16 cellular contexts compared by ENCODE assay signal in genomic region chr10:31586708-31587107, GRCh38.
DNase-seq lines count a peak whose midpoint lies in the region; ATAC-seq and TF ChIP-seq lines count a peak whose summit lies in the region.
"Had no signal": no experiment of that assay in that cellular context is flagged by ENCODE, and none has a peak within 500 bp of the region (broad histone marks: within the 10 kb centered on the region; RNA-seq: fewer than 3 reads in every experiment).

No MANE protein-coding gene starts in this region.

- POLR2A ChIA-PET in CD4-positive, alpha-beta T cell (lab: Charles Lee), result no interaction called here
- POLR2A ChIA-PET in naive thymus-derived CD4-positive, alpha-beta T cell (lab: Charles Lee), result no interaction called here

- peak overlapping the region; percentile 54 for H3K4me3 Mint-ChIP-seq in CD4-positive, alpha-beta T cell
- H3K4me3 Mint-ChIP-seq in naive thymus-derived CD4-positive, alpha-beta T cell, result peak overlapping the region; percentile 14 to 68 (median 55)
- H3K4me3 Mint-ChIP-seq: activated T-cell treated with anti-CD3 and anti-CD28 coated beads, Interleukin-2, amount 50 U/mL, for 4 hours had no signal

- H3K4me1 ChIP-seq in BLaER1 (peaks cover 26% of the 10 kb centered on the region), uterus (peaks cover 11 to 14% of the 10 kb centered on the region in 2 donors)
- no peaks in the 10 kb centered on the region for H3K4me1 ChIP-seq in naive thymus-derived CD4-positive, alpha-beta T cell (ENCODE audit: control insufficient read depth in 2 of 2, insufficient read depth in 2 of 2, low read length in 2 of 2)

- intact Hi-C loops in CD4-positive, alpha-beta T cell (cut with DNase I, micrococcal nuclease), result no loop called here
- intact Hi-C loops in naive thymus-derived CD4-positive, alpha-beta T cell (cut with micrococcal nuclease), result no loop called here
- intact Hi-C loops in uterus (cut with DNase I; ENCODE audit: low total_unique reads), result no loop called here

- DNase-seq in CD4-positive, alpha-beta T cell, result no peak
- peak in 9 of 61 donors; percentile 12 to 37 (median 27) for DNase-seq in caudate nucleus (lab: John Stamatoyannopoulos, UW)
- no peak for DNase-seq in naive thymus-derived CD4-positive, alpha-beta T cell
- no peak for DNase-seq in DMS 273 (lab: John Stamatoyannopoulos, UW; ENCODE audit: unreplicated experiment)
- no peak for DNase-seq in NCI-H1105 (lab: John Stamatoyannopoulos, UW)
- no peak for DNase-seq in uterus
- DNase-seq: activated CD4-positive, CD25-positive, alpha-beta regulatory T cell; activated T-cell treated with anti-CD3 and anti-CD28 coated beads, Interleukin-2, amount 50 U/mL, for 4 hours; CD4-positive, CD25-positive, alpha-beta regulatory T cell; dorsolateral prefrontal cortex; mesendoderm; NCI-H1048; NCI-H2171 had no signal

- H3K9me3 ChIP-seq in BLaER1, result peaks cover 25% of the 10 kb centered on the region
- H3K9me3 ChIP-seq in CD4-positive, alpha-beta T cell (ENCODE audit: control insufficient read depth, low read length), result peaks cover 7% of the 10 kb centered on the region
- H3K9me3 ChIP-seq in naive thymus-derived CD4-positive, alpha-beta T cell (ENCODE audit: control insufficient read depth in 2 of 3, low read length in 3 of 3), result peaks cover 0 to 3% (median 0%) of the 10 kb centered on the region in 3 experiments
- H3K9me3 ChIP-seq in uterus, result peaks cover 0 to 12% of the 10 kb centered on the region in 2 donors

- H3K36me3 ChIP-seq in BLaER1, result no peaks in the 10 kb centered on the region
- H3K36me3 ChIP-seq in naive thymus-derived CD4-positive, alpha-beta T cell (ENCODE audit: control insufficient read depth in 2 of 3, insufficient read depth in 3 of 3, low read length in 3 of 3), result no peaks in the 10 kb centered on the region
- no peaks in the 10 kb centered on the region for H3K36me3 ChIP-seq in uterus

- H3K4me1 Mint-ChIP-seq in CD4-positive, alpha-beta T cell (ENCODE audit: low read depth), result peaks cover 8% of the 10 kb centered on the region
- H3K4me1 Mint-ChIP-seq in naive thymus-derived CD4-positive, alpha-beta T cell, result peaks cover 0 to 12% (median 6%) of the 10 kb centered on the region in 7 donors

- H3K27ac ChIP-seq in BLaER1 (no peak overlapping the region), caudate nucleus (ENCODE audit: low read depth, low read length) (peak overlapping the region; percentile 58), uterus (no peak overlapping the region)
- no peak overlapping the region for H3K27ac ChIP-seq in CD4-positive, alpha-beta T cell (ENCODE audit: low read depth, low read length)
- H3K27ac ChIP-seq in naive thymus-derived CD4-positive, alpha-beta T cell (ENCODE audit: low read depth, low read length), result no peak overlapping the region
- H3K27ac ChIP-seq: SK-N-MC had no signal

- TF ChIP-seq POLR2A in uterus (IDR thresholded peaks at IDR 0.05), result no peak

- H3K4me3 ChIP-seq in BLaER1 (no peak overlapping the region), uterus (no peak overlapping the region)
- H3K4me3 ChIP-seq in naive thymus-derived CD4-positive, alpha-beta T cell (ENCODE audit: low read length), result no peak overlapping the region
- H3K4me3 ChIP-seq: SK-N-MC had no signal

- H3K9me3 Mint-ChIP-seq in CD4-positive, alpha-beta T cell, result peaks cover 4% of the 10 kb centered on the region
- H3K9me3 Mint-ChIP-seq in naive thymus-derived CD4-positive, alpha-beta T cell, result peaks cover 0 to 27% (median 9%) of the 10 kb centered on the region in 11 donors

- no peaks in the 10 kb centered on the region for H3K36me3 Mint-ChIP-seq in CD4-positive, alpha-beta T cell (ENCODE audit: low read depth)
- peaks cover 0 to 5% (median 0%) of the 10 kb centered on the region in 5 donors for H3K36me3 Mint-ChIP-seq in naive thymus-derived CD4-positive, alpha-beta T cell
- H3K36me3 Mint-ChIP-seq: CD4-positive, CD25-positive, alpha-beta regulatory T cell had no signal

- no peak overlapping the region for H3K9ac ChIP-seq in BLaER1

- CTCF ChIA-PET in CD4-positive, alpha-beta T cell (lab: Charles Lee), result no interaction called here
- CTCF ChIA-PET in naive thymus-derived CD4-positive, alpha-beta T cell (lab: Charles Lee), result no interaction called here

- ATAC-seq in CD4-positive, alpha-beta T cell (ENCODE audit: poor library complexity), result no peak
- ATAC-seq in naive thymus-derived CD4-positive, alpha-beta T cell, result peak; percentile 63
- ATAC-seq: activated T-cell treated with anti-CD3 and anti-CD28 coated beads, Interleukin-2, amount 50 U/mL, for 4 hours had no signal

- TF ChIP-seq CTCF in CD4-positive, alpha-beta T cell (IDR thresholded peaks at IDR 0.05), result no peak
- TF ChIP-seq CTCF in uterus (IDR thresholded peaks at IDR 0.05), result no peak

- H3K27ac Mint-ChIP-seq in CD4-positive, alpha-beta T cell, result no peak overlapping the region
- H3K27ac Mint-ChIP-seq in naive thymus-derived CD4-positive, alpha-beta T cell, result no peak overlapping the region
- H3K27ac Mint-ChIP-seq: CD4-positive, CD25-positive, alpha-beta regulatory T cell; progenitor cell of endocrine pancreas had no signal

- H3K27me3 ChIP-seq in BLaER1, result no peaks in the 10 kb centered on the region
- peaks cover 11% of the 10 kb centered on the region for H3K27me3 ChIP-seq in CD4-positive, alpha-beta T cell (ENCODE audit: control insufficient read depth, insufficient read depth, low read length)
- H3K27me3 ChIP-seq in naive thymus-derived CD4-positive, alpha-beta T cell (ENCODE audit: control insufficient read depth in 2 of 2, insufficient read depth in 2 of 2, low read length in 2 of 2), result no peaks in the 10 kb centered on the region
- H3K27me3 ChIP-seq in uterus, result no peaks in the 10 kb centered on the region
- H3K27me3 ChIP-seq: dorsolateral prefrontal cortex had no signal

- H3K4me2 ChIP-seq in BLaER1, result peak overlapping the region; percentile 40

- peaks cover 53% of the 10 kb centered on the region for H3K27me3 Mint-ChIP-seq in CD4-positive, alpha-beta T cell
- H3K27me3 Mint-ChIP-seq in naive thymus-derived CD4-positive, alpha-beta T cell, result peaks cover 6 to 57% (median 36%) of the 10 kb centered on the region in 5 donors
- H3K27me3 Mint-ChIP-seq: progenitor cell of endocrine pancreas had no signal

- no peaks in the 10 kb centered on the region for H4K20me1 ChIP-seq in BLaER1
